ENCODE assay signal across 8 cellular contexts in genomic region chr14:39266589-39266870, GRCh38. TPM values are rescaled to one million over a fixed set of nuclear protein-coding genes. Genes with fewer than 3 reads are reported as not detected.
DNase-seq lines count a peak whose midpoint lies in the region; ATAC-seq and TF ChIP-seq lines count a peak whose summit lies in the region.

No MANE protein-coding gene starts in this region.

- TF ChIP-seq CTCF in DND-41 (IDR thresholded peaks at IDR 0.05; ENCODE audit: borderline replicate concordance, extremely low read depth, low read length, poor library complexity, severe bottlenecking) (no peak), sigmoid colon (IDR thresholded peaks at IDR 0.05) (no peak)

- peak overlapping the region; percentile 83 for H3K4me2 ChIP-seq in DND-41 (ENCODE audit: insufficient read depth, low read length)

- intact Hi-C loops in left ventricle myocardium superior (cut with micrococcal nuclease) = no loop called here
- intact Hi-C loops in sigmoid colon (cut with DNase I) = loop anchor here (2.0 to 5.0 kb wide), 2 partner anchors 92 to 154 kb away; partner anchors contain the start of genes GEMIN2 and PNN

- peaks cover 0 to 6% of the 10 kb centered on the region in 2 donors for H3K9me3 Mint-ChIP-seq in activated naive CD4-positive, alpha-beta T cell treated with anti-CD3 and anti-CD28 coated beads, Interleukin-2, amount 50 U/mL, for 72 hours

- peaks cover 43% of the 10 kb centered on the region for H3K4me1 ChIP-seq in DND-41 (ENCODE audit: insufficient read depth, low read length)
- peaks cover 0 to 39% (median 13%) of the 10 kb centered on the region in 4 donors for H3K4me1 ChIP-seq in sigmoid colon

- DNase-seq in DND-41 = no peak
- peak; percentile 73 for DNase-seq in HK-2 (ENCODE audit: unreplicated experiment)
- DNase-seq in activated naive CD4-positive, alpha-beta T cell treated with anti-CD3 and anti-CD28 coated beads, Interleukin-2, amount 50 U/mL, for 72 hours (ENCODE audit: low spot score in 2 of 2) = peak; percentile 31 to 72
- DNase-seq in left ventricle myocardium superior = peak; percentile 77
- DNase-seq in sigmoid colon = peak; percentile 80
- DNase-seq in GM19238 (ENCODE audit: insufficient read length, low spot score) = no peak
- DNase-seq in NCI-H128 (lab: John Stamatoyannopoulos, UW; ENCODE audit: unreplicated experiment) = no peak

- H3K9ac ChIP-seq in DND-41 (ENCODE audit: low read depth, low read length) = peak overlapping the region; percentile 90

- H3K27ac ChIP-seq in DND-41 (ENCODE audit: low read length) (peak overlapping the region; percentile 92), sigmoid colon (peak overlapping the region; percentile 93 to 97 (median 94))

- H4K20me1 ChIP-seq in DND-41 (ENCODE audit: insufficient read depth, low read length) = no peaks in the 10 kb centered on the region

- H3K79me2 ChIP-seq in DND-41 (ENCODE audit: insufficient read depth, low read length) = peaks cover 43% of the 10 kb centered on the region

- H3K27me3 ChIP-seq in DND-41 (ENCODE audit: insufficient read depth, low read length, poor library complexity) (no peaks in the 10 kb centered on the region), sigmoid colon (no peaks in the 10 kb centered on the region)

- peaks cover 14 to 20% of the 10 kb centered on the region in 2 donors for H3K36me3 Mint-ChIP-seq in activated naive CD4-positive, alpha-beta T cell treated with anti-CD3 and anti-CD28 coated beads, Interleukin-2, amount 50 U/mL, for 72 hours

- ATAC-seq in DND-41 (ENCODE audit: insufficient read depth, low read depth) = peak; percentile 62
- ATAC-seq in GM21360 (IDR thresholded peaks at IDR 0.05; ENCODE audit: unreplicated experiment) = peak; percentile 19
- peak in 1 of 2 donors; percentile 39 for ATAC-seq in activated naive CD4-positive, alpha-beta T cell treated with anti-CD3 and anti-CD28 coated beads, Interleukin-2, amount 50 U/mL, for 72 hours
- ATAC-seq in left ventricle myocardium superior = peak; percentile 68

- TF ChIP-seq EP300 in sigmoid colon (IDR thresholded peaks at IDR 0.05) = no peak

- no peaks in the 10 kb centered on the region; the same call in 1 of the 2 replicates for H3K36me3 ChIP-seq in DND-41 (ENCODE audit: insufficient read depth, low read length)
- H3K36me3 ChIP-seq in sigmoid colon = no peaks in the 10 kb centered on the region

- peak overlapping the region; percentile 97 for H2AFZ ChIP-seq in DND-41 (ENCODE audit: low read depth, low read length)

- H3K4me3 ChIP-seq in DND-41 (ENCODE audit: low read depth in 1 of 2, low read length in 2 of 2) (peak overlapping the region; percentile 57 to 90), sigmoid colon (peak overlapping the region; percentile 57 to 74 (median 68))

- H3K27ac Mint-ChIP-seq in activated naive CD4-positive, alpha-beta T cell treated with anti-CD3 and anti-CD28 coated beads, Interleukin-2, amount 50 U/mL, for 72 hours = peak overlapping the region; percentile 83 to 99

- TF ChIP-seq POLR2A in sigmoid colon (IDR thresholded peaks at IDR 0.05) = no peak

- 0 to 1% methylated on average over 28 of the region's 28 CpGs for WGBS in sigmoid colon, 2 donors

- H3K9me3 ChIP-seq in DND-41 (ENCODE audit: insufficient read depth, low read length, severe bottlenecking) (peaks cover 2% of the 10 kb centered on the region), sigmoid colon (no peaks in the 10 kb centered on the region)

RNA-seq across cellular contexts. Expression of gene MIA2, which starts 32.8 kb away (rescaled TPM):
- total RNA-seq in activated naive CD4-positive, alpha-beta T cell treated with anti-CD3 and anti-CD28 coated beads, Interleukin-2, amount 50 U/mL, for 72 hours = 10 to 100 TPM; 17.6 to 19.0 TPM
- total RNA-seq in left ventricle myocardium superior (26.5 TPM), sigmoid colon (10 to 100 TPM; 12.8 to 18.1 (median 13.8) TPM)
- polyA plus RNA-seq in sigmoid colon = 10 to 100 TPM; 22.2 to 33.9 (median 31.0) TPM

Comparison
In these comparisons a context has a peak if more than half of its experiments do, and no peak if none do; other contexts are left out.
1. DNase-seq: peak in HK-2 (single experiment), activated naive CD4-positive, alpha-beta T cell treated with anti-CD3 and anti-CD28 coated beads, Interleukin-2, amount 50 U/mL, for 72 hours (2 of 2), left ventricle myocardium superior (single experiment) and sigmoid colon (single experiment); none in DND-41 (single experiment), GM19238 (single experiment) and NCI-H128 (single experiment).